16 cellular contexts compared by ENCODE assay signal in genomic region chr22:24161909-24162308, GRCh38. TPM values are rescaled to one million over a fixed set of nuclear protein-coding genes. Genes with fewer than 3 reads are reported as not detected.
DNase-seq lines count a peak whose midpoint lies in the region; ATAC-seq and TF ChIP-seq lines count a peak whose summit lies in the region.
"Had no signal": no experiment of that assay in that cellular context is flagged by ENCODE, and none has a peak within 500 bp of the region (broad histone marks: within the 10 kb centered on the region; RNA-seq: fewer than 3 reads in every experiment).

No MANE protein-coding gene starts in this region.

- H3K27ac ChIP-seq in CD4-positive, alpha-beta T cell (ENCODE audit: low read depth, low read length): peak overlapping the region; percentile 35
- H3K27ac ChIP-seq in body of pancreas: no peak overlapping the region

- H3K27me3 ChIP-seq in CD4-positive, alpha-beta T cell (ENCODE audit: control insufficient read depth, insufficient read depth, low read length): no peaks in the 10 kb centered on the region
- H3K27me3 ChIP-seq in body of pancreas: no peaks in the 10 kb centered on the region

- no peak for ATAC-seq in CD4-positive, alpha-beta T cell (ENCODE audit: poor library complexity)
- no peak for ATAC-seq in body of pancreas
- no peak for ATAC-seq in naive thymus-derived CD8-positive, alpha-beta T cell
- ATAC-seq in HG03039 (IDR thresholded peaks at IDR 0.05; ENCODE audit: unreplicated experiment): no peak
- ATAC-seq in HG02852 (IDR thresholded peaks at IDR 0.05; ENCODE audit: unreplicated experiment): no peak
- ATAC-seq in HG03457 (IDR thresholded peaks at IDR 0.05; ENCODE audit: unreplicated experiment): no peak
- ATAC-seq: PC-3 had no signal

- CTCF ChIA-PET in CD4-positive, alpha-beta T cell (lab: Charles Lee): no interaction called here

- no peaks in the 10 kb centered on the region for H3K27me3 Mint-ChIP-seq in CD4-positive, alpha-beta T cell
- no peaks in the 10 kb centered on the region for H3K27me3 Mint-ChIP-seq in naive thymus-derived CD8-positive, alpha-beta T cell
- H3K27me3 Mint-ChIP-seq: memory B cell had no signal

- peaks cover 13% of the 10 kb centered on the region for H3K4me1 ChIP-seq in body of pancreas

- POLR2A ChIA-PET in CD4-positive, alpha-beta T cell (lab: Charles Lee): no interaction called here
- POLR2A ChIA-PET in naive thymus-derived CD8-positive, alpha-beta T cell (lab: Charles Lee): interaction anchor here (13.8 kb wide), 1 partner anchor 22 kb away, joined by 540 read pairs; no protein-coding TSS in a partner anchor

- no peak for DNase-seq in CD4-positive, alpha-beta T cell
- DNase-seq in LNCaP clone FGC (ENCODE audit: low read depth): peak; percentile 83
- peak; percentile 38 to 80 (median 66) for DNase-seq in body of pancreas
- no peak for DNase-seq in naive thymus-derived CD8-positive, alpha-beta T cell
- DNase-seq in COR-L47 (lab: John Stamatoyannopoulos, UW): no peak
- DNase-seq: amygdala; KG1; NCI-H2107; PC-3; retina; stimulated activated CD4-positive, alpha-beta T cell treated with anti-CD3 and anti-CD28 coated beads, Interleukin-4, amount 100 ng/mL, for 4 hours had no signal

- intact Hi-C loops in CD4-positive, alpha-beta T cell (cut with DNase I, micrococcal nuclease): no loop called here
- intact Hi-C loops in body of pancreas (cut with DNase I): no loop called here

- H3K4me3 Mint-ChIP-seq in CD4-positive, alpha-beta T cell: no peak overlapping the region
- H3K4me3 Mint-ChIP-seq in naive thymus-derived CD8-positive, alpha-beta T cell: peak overlapping the region in 4 of 10 donors; percentile 32 to 66 (median 54)
- H3K4me3 Mint-ChIP-seq: memory B cell; T-helper 1 cell treated with Interleukin-12 subunit alpha and Interleukin-12 subunit beta and Interleukin-4 antibody, amounts not matched to agents 30 μg/mL and 1 μg/mL, for 36 hours had no signal

- no peak for TF ChIP-seq CTCF in CD4-positive, alpha-beta T cell (IDR thresholded peaks at IDR 0.05)
- TF ChIP-seq CTCF in LNCaP clone FGC (IDR thresholded peaks at IDR 0.05; ENCODE audit: control insufficient read depth, extremely low read depth, insufficient read depth) (peak; percentile 18; the same call in 1 of the 2 replicates), body of pancreas (IDR thresholded peaks at IDR 0.05) (peak in 1 of 7 experiments; percentile 10)

- H3K9me3 ChIP-seq in CD4-positive, alpha-beta T cell (ENCODE audit: control insufficient read depth, low read length): no peaks in the 10 kb centered on the region
- H3K9me3 ChIP-seq in body of pancreas: no peaks in the 10 kb centered on the region

- 43 to 76% methylated on average over 4 to 6 of the region's 6 CpGs for WGBS in body of pancreas, 2 donors

- TF ChIP-seq POLR2A in body of pancreas (IDR thresholded peaks at IDR 0.05): no peak

- H3K27ac Mint-ChIP-seq in CD4-positive, alpha-beta T cell: peak overlapping the region; percentile 75
- peak overlapping the region; percentile 80 to 97 (median 88) for H3K27ac Mint-ChIP-seq in naive thymus-derived CD8-positive, alpha-beta T cell
- H3K27ac Mint-ChIP-seq: memory B cell; T-helper 1 cell treated with Interleukin-12 subunit alpha and Interleukin-12 subunit beta and Interleukin-4 antibody, amounts not matched to agents 30 μg/mL and 1 μg/mL, for 36 hours had no signal

- H3K36me3 ChIP-seq in body of pancreas (replicated peaks in 1 of 2; ENCODE audit: insufficient read depth in 1 of 2, low read depth in 2 of 2): peaks cover 0 to 11% of the 10 kb centered on the region in 2 donors

- peaks cover 65% of the 10 kb centered on the region for H3K36me3 Mint-ChIP-seq in CD4-positive, alpha-beta T cell (ENCODE audit: low read depth)
- peaks cover 0 to 52% (median 0%) of the 10 kb centered on the region in 3 donors for H3K36me3 Mint-ChIP-seq in naive thymus-derived CD8-positive, alpha-beta T cell

- peaks cover 54% of the 10 kb centered on the region for H3K4me1 Mint-ChIP-seq in CD4-positive, alpha-beta T cell (ENCODE audit: low read depth)
- H3K4me1 Mint-ChIP-seq in naive thymus-derived CD8-positive, alpha-beta T cell: peaks cover 25 to 87% (median 66%) of the 10 kb centered on the region in 4 donors

- H3K4me3 ChIP-seq in LNCaP clone FGC (ENCODE audit: low read depth, low read length) (no peak overlapping the region), body of pancreas (no peak overlapping the region)

- no peaks in the 10 kb centered on the region for H3K9me3 Mint-ChIP-seq in CD4-positive, alpha-beta T cell
- H3K9me3 Mint-ChIP-seq in naive thymus-derived CD8-positive, alpha-beta T cell: no peaks in the 10 kb centered on the region
- H3K9me3 Mint-ChIP-seq: memory B cell; T-helper 1 cell treated with Interleukin-12 subunit alpha and Interleukin-12 subunit beta and Interleukin-4 antibody, amounts not matched to agents 30 μg/mL and 1 μg/mL, for 36 hours had no signal

RNA-seq across cellular contexts. Expression of gene SUSD2, which starts 19.4 kb away (rescaled TPM):
- 1 to 10 TPM in 1 of 2 experiments, under 1 TPM in 1; 0.80 to 1.5 TPM for total RNA-seq in CD4-positive, alpha-beta T cell
- total RNA-seq in body of pancreas: 1 to 10 TPM; 4.2 to 7.6 TPM
- total RNA-seq in naive thymus-derived CD8-positive, alpha-beta T cell: 1 to 10 TPM; 1.7 to 1.9 TPM
- under 1 TPM in 2 of 3 donors, not detected in 1; 0.07 TPM for polyA plus RNA-seq in naive thymus-derived CD8-positive, alpha-beta T cell

Comparison
In these comparisons a context has a peak if more than half of its experiments do, and no peak if none do; other contexts are left out.
1. DNase-seq: peak in LNCaP clone FGC (single experiment) and body of pancreas (4 of 4); none in CD4-positive, alpha-beta T cell (0 of 10), naive thymus-derived CD8-positive, alpha-beta T cell (0 of 10) and COR-L47 (single experiment).